ENCODE assay signal across 9 cellular contexts in genomic region chr21:37557261-37557950, GRCh38.
DNase-seq lines count a peak whose midpoint lies in the region; ATAC-seq, FAIRE-seq and TF ChIP-seq lines count a peak whose summit lies in the region.
"Had no signal": no experiment of that assay in that cellular context is flagged by ENCODE, and none has a peak within 500 bp of the region (broad histone marks: within the 10 kb centered on the region; RNA-seq: fewer than 3 reads in every experiment).

No MANE protein-coding gene starts in this region.

- H3K9me3 ChIP-seq in osteoblast (ENCODE audit: low read depth, low read length) (no peaks in the 10 kb centered on the region), small intestine (ENCODE audit: control insufficient read depth, low read depth) (no peaks in the 10 kb centered on the region)
- H3K9me3 ChIP-seq in CD4-positive, alpha-beta T cell (ENCODE audit: control insufficient read depth, low read length), result no peaks in the 10 kb centered on the region

- no peaks in the 10 kb centered on the region for H3K79me2 ChIP-seq in osteoblast (ENCODE audit: insufficient read depth, low read length)

- H3K27me3 ChIP-seq in osteoblast (ENCODE audit: insufficient read depth, low read length) (no peaks in the 10 kb centered on the region), small intestine (ENCODE audit: control insufficient read depth in 2 of 2, insufficient read depth in 2 of 2, low read length in 2 of 2) (no peaks in the 10 kb centered on the region)
- H3K27me3 ChIP-seq in CD4-positive, alpha-beta T cell (ENCODE audit: control insufficient read depth, insufficient read depth, low read length), result no peaks in the 10 kb centered on the region
- H3K27me3 ChIP-seq: tibial nerve had no signal

- peak overlapping the region; percentile 24 for H3K4me3 ChIP-seq in osteoblast (ENCODE audit: insufficient read depth, low read length)
- H3K4me3 ChIP-seq in small intestine (ENCODE audit: low read depth in 1 of 2, low read length in 2 of 2), result no peak overlapping the region
- H3K4me3 ChIP-seq: tibial nerve had no signal

- DNase-seq in osteoblast (ENCODE audit: insufficient read length, low spot score, missing footprints) (peak; percentile 47), UCSD-AML1 (lab: John Stamatoyannopoulos, UW; ENCODE audit: unreplicated experiment) (no peak), small intestine (no peak), COLO829 (ENCODE audit: low spot score) (no peak)
- DNase-seq in CD4-positive, alpha-beta T cell, result no peak

- no peak for TF ChIP-seq CTCF in osteoblast (IDR thresholded peaks at IDR 0.05; ENCODE audit: extremely low read depth, low read depth, low read length)
- TF ChIP-seq CTCF in CD4-positive, alpha-beta T cell (IDR thresholded peaks at IDR 0.05), result no peak

- H3K4me1 ChIP-seq in osteoblast (ENCODE audit: insufficient read depth, low read length) (no peaks in the 10 kb centered on the region), small intestine (ENCODE audit: control insufficient read depth in 2 of 2, insufficient read depth in 1 of 2, low read depth in 1 of 2, low read length in 1 of 2) (no peaks in the 10 kb centered on the region)
- H3K4me1 ChIP-seq: tibial nerve had no signal

- H3K4me1 Mint-ChIP-seq in CD4-positive, alpha-beta T cell (ENCODE audit: low read depth), result no peaks in the 10 kb centered on the region

- peak; percentile 96 for ATAC-seq in GM19025 (IDR thresholded peaks at IDR 0.05; ENCODE audit: low read depth, unreplicated experiment)
- ATAC-seq in HG02571 (IDR thresholded peaks at IDR 0.05; ENCODE audit: unreplicated experiment), result peak; percentile 75
- peak; percentile 96 for ATAC-seq in HG03571 (IDR thresholded peaks at IDR 0.05; ENCODE audit: unreplicated experiment)
- no peak for ATAC-seq in CD4-positive, alpha-beta T cell (ENCODE audit: poor library complexity)

- POLR2A ChIA-PET in CD4-positive, alpha-beta T cell (lab: Charles Lee), result no interaction called here

- CTCF ChIA-PET in CD4-positive, alpha-beta T cell (lab: Charles Lee), result no interaction called here

- no peaks in the 10 kb centered on the region for H3K36me3 Mint-ChIP-seq in CD4-positive, alpha-beta T cell (ENCODE audit: low read depth)

- H3K27ac ChIP-seq in osteoblast (ENCODE audit: low read depth, low read length) (no peak overlapping the region), small intestine (ENCODE audit: low read depth in 1 of 2, low read length in 1 of 2) (no peak overlapping the region)
- no peak overlapping the region for H3K27ac ChIP-seq in CD4-positive, alpha-beta T cell (ENCODE audit: low read depth, low read length)
- H3K27ac ChIP-seq: tibial nerve had no signal

- WGBS in small intestine, 3 donors, result 69 to 72% (median 70%) methylated on average over 8 of the region's 8 CpGs

- no peaks in the 10 kb centered on the region for H3K36me3 ChIP-seq in osteoblast (ENCODE audit: insufficient read depth, low read length)
- no peaks in the 10 kb centered on the region for H3K36me3 ChIP-seq in small intestine (ENCODE audit: control insufficient read depth in 2 of 2, insufficient read depth in 2 of 2, low read length in 2 of 2)
- H3K36me3 ChIP-seq: tibial nerve had no signal

- no peaks in the 10 kb centered on the region for H3K9me3 Mint-ChIP-seq in CD4-positive, alpha-beta T cell

- no peak overlapping the region for H3K27ac Mint-ChIP-seq in CD4-positive, alpha-beta T cell

- no peaks in the 10 kb centered on the region for H4K20me1 ChIP-seq in osteoblast (ENCODE audit: insufficient read depth, low read length)

- H3K4me3 Mint-ChIP-seq in CD4-positive, alpha-beta T cell, result no peak overlapping the region

- FAIRE-seq in small intestine (lab: Jason Lieb, UNC), result no peak

- H3K4me2 ChIP-seq in osteoblast (ENCODE audit: insufficient read depth, low read length), result peak overlapping the region; percentile 49

- peak overlapping the region; percentile 82 for H2AFZ ChIP-seq in osteoblast (ENCODE audit: low read length)

- H3K27me3 Mint-ChIP-seq in CD4-positive, alpha-beta T cell, result peaks cover 11% of the 10 kb centered on the region

- intact Hi-C loops in CD4-positive, alpha-beta T cell (cut with DNase I, micrococcal nuclease), result no loop called here
